18 cellular contexts compared by ENCODE assay signal in the genomic region with DNA sequence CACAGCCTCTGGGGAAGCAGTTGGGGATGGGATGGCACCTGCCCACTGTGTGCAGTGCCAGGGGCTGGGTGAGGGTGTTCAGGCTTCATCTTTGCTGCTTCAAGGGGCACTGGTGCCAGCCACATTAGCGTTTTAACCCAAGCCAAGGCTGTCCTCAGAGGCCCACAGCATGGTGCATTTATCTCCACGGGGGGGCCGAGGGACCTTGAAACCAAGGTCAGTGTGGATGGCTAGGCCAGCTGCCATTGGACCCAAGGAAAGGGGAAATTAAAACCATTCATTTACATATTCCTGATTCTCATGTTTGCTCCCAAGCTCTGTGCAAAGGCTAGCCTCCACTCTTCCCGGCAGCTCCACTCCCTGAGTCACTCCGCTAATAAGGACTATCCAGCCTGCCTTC.
DNase-seq lines count a peak whose midpoint lies in the region; ATAC-seq lines count a peak whose summit lies in the region.
"Had no signal": no experiment of that assay in that cellular context is flagged by ENCODE, and none has a peak within 500 bp of the region (broad histone marks: within the 10 kb centered on the region; RNA-seq: fewer than 3 reads in every experiment).

No MANE protein-coding gene starts in this region.

- no peak overlapping the region for H3K4ac ChIP-seq in mesenchymal stem cell (ENCODE audit: low read depth in 1 of 2, low read length in 2 of 2)

- no peaks in the 10 kb centered on the region for H3K9me3 Mint-ChIP-seq in activated naive CD4-positive, alpha-beta T cell treated with anti-CD3 and anti-CD28 coated beads, Interleukin-2, amount 50 U/mL, for 72 hours

- no peak overlapping the region for H2BK15ac ChIP-seq in mesenchymal stem cell (ENCODE audit: low read depth, poor library complexity, severe bottlenecking)

- H3K36me3 ChIP-seq in mesenchymal stem cell (ENCODE audit: control insufficient read depth in 1 of 2, insufficient read depth in 2 of 2, low read depth in 1 of 2, low read length in 2 of 2) = no peaks in the 10 kb centered on the region
- H3K36me3 ChIP-seq: BE2C, HAP-1 had no signal

- H3K9ac ChIP-seq in mesenchymal stem cell (ENCODE audit: low read length) = no peak overlapping the region

- DNase-seq in NCI-H2227 (lab: John Stamatoyannopoulos, UW; ENCODE audit: unreplicated experiment) = peak; percentile 32
- DNase-seq in NCI-H2227 treated with DMSO at 0.1 percent for 48 hours (lab: John Stamatoyannopoulos, UW) = no peak
- DNase-seq in ecto neural progenitor cell (ENCODE audit: low spot score) = peak; percentile 40
- no peak for DNase-seq in mesenchymal stem cell
- DNase-seq in activated naive CD4-positive, alpha-beta T cell treated with anti-CD3 and anti-CD28 coated beads, Interleukin-2, amount 50 U/mL, for 72 hours (ENCODE audit: low spot score in 2 of 2) = no peak
- no peak for DNase-seq in NCI-H524 (lab: John Stamatoyannopoulos, UW)
- no peak for DNase-seq in HK-2 (ENCODE audit: unreplicated experiment)
- DNase-seq: BE2C; CD4-positive, CD25-positive, alpha-beta regulatory T cell; COR-L47; KBM-7; NCI-H526 treated with DMSO at 0.1 percent for 48 hours; NK-92 treated with Interleukin-12 subunit alpha and Interleukin-12 subunit beta, amount 100 ng/mL, for 24 hours; SIG-M5 had no signal

- H4K91ac ChIP-seq in mesenchymal stem cell (ENCODE audit: low read length) = no peak overlapping the region

- no peak overlapping the region for H2BK120ac ChIP-seq in mesenchymal stem cell (ENCODE audit: low read depth, low read length)

- no peak overlapping the region for H3K14ac ChIP-seq in mesenchymal stem cell (ENCODE audit: low read length in 2 of 2)

- peaks cover 12% of the 10 kb centered on the region for H3K4me1 ChIP-seq in mesenchymal stem cell (ENCODE audit: control insufficient read depth, insufficient read depth, low read depth, low read length)
- H3K4me1 ChIP-seq: BE2C, HAP-1 had no signal

- H3K4me2 ChIP-seq in mesenchymal stem cell (ENCODE audit: low read length, poor library complexity, severe bottlenecking) = no peak overlapping the region

- H3K18ac ChIP-seq in mesenchymal stem cell (ENCODE audit: low read depth in 1 of 2, low read length in 2 of 2) = no peak overlapping the region

- no peak overlapping the region for H3K23ac ChIP-seq in mesenchymal stem cell (ENCODE audit: low read length in 2 of 2)

- no peak overlapping the region for H2BK5ac ChIP-seq in mesenchymal stem cell (ENCODE audit: low read depth, low read length, poor library complexity, severe bottlenecking)

- H3K27ac ChIP-seq in mesenchymal stem cell (ENCODE audit: low read length, poor library complexity, severe bottlenecking) = no peak overlapping the region
- H3K27ac ChIP-seq in temporal lobe (ENCODE audit: low read depth, low read length) = peak overlapping the region; percentile 27

- no peak overlapping the region for H2AFZ ChIP-seq in mesenchymal stem cell (ENCODE audit: low read depth, low read length)

- H4K8ac ChIP-seq in mesenchymal stem cell (ENCODE audit: low read length) = no peak overlapping the region

- no peak for ATAC-seq in activated naive CD4-positive, alpha-beta T cell treated with anti-CD3 and anti-CD28 coated beads, Interleukin-2, amount 50 U/mL, for 72 hours
- ATAC-seq: HepG2, SK-N-SH treated with all-trans-retinoic acid at 6 μM for 48 hours had no signal

- no peaks in the 10 kb centered on the region for H3K9me3 ChIP-seq in mesenchymal stem cell (ENCODE audit: control insufficient read depth, low read length)
- H3K9me3 ChIP-seq: BE2C, HAP-1 had no signal

- WGBS in mesenchymal stem cell = 89% methylated on average over 5 of the region's 5 CpGs

- H3K27me3 ChIP-seq in mesenchymal stem cell (ENCODE audit: control insufficient read depth in 1 of 2, insufficient read depth in 1 of 2, low read length in 2 of 2) = no peaks in the 10 kb centered on the region
- H3K27me3 ChIP-seq: BE2C had no signal

- H2BK12ac ChIP-seq in mesenchymal stem cell (ENCODE audit: low read length in 2 of 2) = no peak overlapping the region

- H3K27ac Mint-ChIP-seq in activated naive CD4-positive, alpha-beta T cell treated with anti-CD3 and anti-CD28 coated beads, Interleukin-2, amount 50 U/mL, for 72 hours = no peak overlapping the region
- H3K27ac Mint-ChIP-seq: CD4-positive, CD25-positive, alpha-beta regulatory T cell had no signal

- no peak overlapping the region for H3K4me3 ChIP-seq in mesenchymal stem cell (ENCODE audit: insufficient read depth in 1 of 2, low read depth in 1 of 2, low read length in 2 of 2)
- H3K4me3 ChIP-seq: HAP-1 had no signal

- no peaks in the 10 kb centered on the region for H3K36me3 Mint-ChIP-seq in activated naive CD4-positive, alpha-beta T cell treated with anti-CD3 and anti-CD28 coated beads, Interleukin-2, amount 50 U/mL, for 72 hours
- H3K36me3 Mint-ChIP-seq: CD4-positive, CD25-positive, alpha-beta regulatory T cell had no signal

- peaks cover 9% of the 10 kb centered on the region for H3K79me1 ChIP-seq in mesenchymal stem cell (replicated peaks; ENCODE audit: low read length, poor library complexity, severe bottlenecking)

- peak overlapping the region; percentile 58 for H2AK5ac ChIP-seq in mesenchymal stem cell (ENCODE audit: low read length, severe bottlenecking)

Comparison
In these comparisons a context has a peak if more than half of its experiments do, and no peak if none do; other contexts are left out.
1. DNase-seq: peak in NCI-H2227 (single experiment) and ecto neural progenitor cell (single experiment); none in NCI-H2227 treated with DMSO at 0.1 percent for 48 hours (single experiment), mesenchymal stem cell (single experiment), activated naive CD4-positive, alpha-beta T cell treated with anti-CD3 and anti-CD28 coated beads, Interleukin-2, amount 50 U/mL, for 72 hours (0 of 2), NCI-H524 (0 of 2) and HK-2 (single experiment).